Comparison of ENCODE assay signal across 8 cellular contexts in genomic region chr19:18152444-18152816, GRCh38. TPM values are rescaled to one million over a fixed set of nuclear protein-coding genes. Genes with fewer than 3 reads are reported as not detected.
DNase-seq lines count a peak whose midpoint lies in the region; ATAC-seq and TF ChIP-seq lines count a peak whose summit lies in the region.

No MANE protein-coding gene starts in this region.

- H3K36me3 Mint-ChIP-seq in activated naive CD8-positive, alpha-beta T cell treated with anti-CD3 and anti-CD28 coated beads, Interleukin-2, amount 10 ng/mL, durations not matched to agents 7 days and 5 days: peaks cover 2% of the 10 kb centered on the region

- peak overlapping the region; percentile 94 for H3K27ac Mint-ChIP-seq in activated naive CD8-positive, alpha-beta T cell treated with anti-CD3 and anti-CD28 coated beads, Interleukin-2, amount 10 ng/mL, durations not matched to agents 7 days and 5 days

- POLR2A ChIA-PET in activated naive CD8-positive, alpha-beta T cell treated with anti-CD3 and anti-CD28 coated beads, Interleukin-2, amount 10 ng/mL, durations not matched to agents 7 days and 5 days (lab: Charles Lee): interaction anchor here (0.7 to 2.5 kb wide), 11 partner anchors 10 to 262 kb away, joined by 3 to 29 read pairs (median 6); partner anchors contain the start of genes ARRDC2, IL12RB1 and JUND

- DNase-seq in NCI-H1092 (lab: John Stamatoyannopoulos, UW): peak; percentile 97
- peak; percentile 99 for DNase-seq in SKM-1 (lab: John Stamatoyannopoulos, UW; ENCODE audit: unreplicated experiment)
- DNase-seq in activated naive CD8-positive, alpha-beta T cell treated with anti-CD3 and anti-CD28 coated beads, Interleukin-2, amount 10 ng/mL, durations not matched to agents 7 days and 5 days: peak; percentile 98
- peak; percentile 99 for DNase-seq in Right ventricle myocardium superior
- peak; percentile 94 to 99 (median 98) for DNase-seq in ovary
- peak; percentile 98 for DNase-seq in tibial artery

- TF ChIP-seq CTCF in GM12872 (IDR thresholded peaks at IDR 0.05; ENCODE audit: insufficient read depth, low read depth, low read length) (peak; percentile 87), ovary (IDR thresholded peaks at IDR 0.05) (peak; percentile 22 to 76 (median 74)), tibial artery (IDR thresholded peaks at IDR 0.05) (peak; percentile 48 to 65)

- H3K4me1 Mint-ChIP-seq in activated naive CD8-positive, alpha-beta T cell treated with anti-CD3 and anti-CD28 coated beads, Interleukin-2, amount 10 ng/mL, durations not matched to agents 7 days and 5 days: peaks cover 17% of the 10 kb centered on the region

- H3K9me3 ChIP-seq in ovary (no peaks in the 10 kb centered on the region), tibial artery (no peaks in the 10 kb centered on the region)

- ATAC-seq in HG02623 (IDR thresholded peaks at IDR 0.05; ENCODE audit: unreplicated experiment) (peak; percentile 62), Right ventricle myocardium superior (ENCODE audit: poor library complexity) (peak; percentile 79)
- ATAC-seq in activated naive CD8-positive, alpha-beta T cell treated with anti-CD3 and anti-CD28 coated beads, Interleukin-2, amount 10 ng/mL, durations not matched to agents 7 days and 5 days (ENCODE audit: low read depth): peak; percentile 72

- no peaks in the 10 kb centered on the region for H3K27me3 Mint-ChIP-seq in activated naive CD8-positive, alpha-beta T cell treated with anti-CD3 and anti-CD28 coated beads, Interleukin-2, amount 10 ng/mL, durations not matched to agents 7 days and 5 days

- TF ChIP-seq EP300 in ovary (IDR thresholded peaks at IDR 0.05): no peak

- TF ChIP-seq POLR2A in ovary (IDR thresholded peaks at IDR 0.05): peak; percentile 2

- peaks cover 18% of the 10 kb centered on the region for H3K4me1 ChIP-seq in ovary (ENCODE audit: insufficient read depth)
- peaks cover 7 to 43% (median 37%) of the 10 kb centered on the region in 4 donors for H3K4me1 ChIP-seq in tibial artery

- H3K27me3 ChIP-seq in ovary (no peaks in the 10 kb centered on the region), tibial artery (no peaks in the 10 kb centered on the region)

- H3K27ac ChIP-seq in ovary (peak overlapping the region; percentile 73 to 79), tibial artery (peak overlapping the region; percentile 95 to 98)

- peak overlapping the region; percentile 91 for H3K4me3 Mint-ChIP-seq in activated naive CD8-positive, alpha-beta T cell treated with anti-CD3 and anti-CD28 coated beads, Interleukin-2, amount 10 ng/mL, durations not matched to agents 7 days and 5 days

- H3K36me3 ChIP-seq in ovary (no peaks in the 10 kb centered on the region), tibial artery (peaks cover 6 to 32% (median 21%) of the 10 kb centered on the region in 3 donors)

- WGBS in ovary, 3 donors: 0% methylated on average over 21 of the region's 21 CpGs

- H3K4me3 ChIP-seq in ovary (peak overlapping the region; percentile 66), tibial artery (peak overlapping the region; percentile 76 to 98)

- intact Hi-C loops in Right ventricle myocardium superior (cut with DNase I): no loop called here
- intact Hi-C loops in ovary (cut with DNase I): loop anchor here in 2 of 4 donors (5.0 to 10.0 kb wide), 3 partner anchors 35 to 72 kb away; partner anchors contain the start of gene PDE4C (in 1 of the 2)
- intact Hi-C loops in tibial artery (cut with DNase I; ENCODE audit: low total_unique reads): loop anchor here (5.0 kb wide), 1 partner anchor 35 kb away; no protein-coding TSS in a partner anchor

- no peaks in the 10 kb centered on the region for H3K9me3 Mint-ChIP-seq in activated naive CD8-positive, alpha-beta T cell treated with anti-CD3 and anti-CD28 coated beads, Interleukin-2, amount 10 ng/mL, durations not matched to agents 7 days and 5 days

RNA-seq across cellular contexts. Expression of gene PIK3R2, which starts 0.5 kb away (rescaled TPM):
- total RNA-seq in activated naive CD8-positive, alpha-beta T cell treated with anti-CD3 and anti-CD28 coated beads, Interleukin-2, amount 10 ng/mL, durations not matched to agents 7 days and 5 days: 10 to 100 TPM; 11.4 to 12.9 TPM
- total RNA-seq in Right ventricle myocardium superior (20.8 TPM), ovary (10 to 100 TPM; 16.5 to 63.2 (median 48.9) TPM)
- 10 to 100 TPM; 12.8 to 13.6 TPM for polyA plus RNA-seq in ovary

RNA-seq across cellular contexts. Expression of gene IFI30, which starts 21.2 kb away (rescaled TPM):
- 10 to 100 TPM; 78.8 to 80.8 TPM for total RNA-seq in activated naive CD8-positive, alpha-beta T cell treated with anti-CD3 and anti-CD28 coated beads, Interleukin-2, amount 10 ng/mL, durations not matched to agents 7 days and 5 days
- 23.1 TPM for total RNA-seq in Right ventricle myocardium superior
- total RNA-seq in ovary: 10 to 100 TPM; 10.1 to 70.9 (median 16.1) TPM
- 10 to 100 TPM; 21.8 to 34.4 TPM for polyA plus RNA-seq in ovary

RNA-seq across cellular contexts. Expression of gene MPV17L2, which starts 40.6 kb away (rescaled TPM):
- total RNA-seq in activated naive CD8-positive, alpha-beta T cell treated with anti-CD3 and anti-CD28 coated beads, Interleukin-2, amount 10 ng/mL, durations not matched to agents 7 days and 5 days: 1 to 10 TPM; 5.8 to 6.5 TPM
- total RNA-seq in Right ventricle myocardium superior (9.4 TPM), ovary (10 to 100 TPM in 2 of 7 donors, 1 to 10 TPM in 5; 6.9 to 15.2 (median 8.6) TPM)
- 10 to 100 TPM in 1 of 2 donors, 1 to 10 TPM in 1; 3.5 to 12.0 TPM for polyA plus RNA-seq in ovary

RNA-seq across cellular contexts. Expression of gene RAB3A, which starts 51.4 kb away (rescaled TPM):
- total RNA-seq in activated naive CD8-positive, alpha-beta T cell treated with anti-CD3 and anti-CD28 coated beads, Interleukin-2, amount 10 ng/mL, durations not matched to agents 7 days and 5 days: 1 to 10 TPM; 3.0 to 6.1 TPM
- total RNA-seq in Right ventricle myocardium superior: 26.7 TPM
- total RNA-seq in ovary: 10 to 100 TPM in 2 of 7 donors, 1 to 10 TPM in 5; 1.9 to 32.9 (median 9.0) TPM
- polyA plus RNA-seq in ovary: 1 to 10 TPM; 5.5 to 7.9 TPM

RNA-seq across cellular contexts. Expression of gene MAST3, which starts 54.9 kb away (rescaled TPM):
- total RNA-seq in activated naive CD8-positive, alpha-beta T cell treated with anti-CD3 and anti-CD28 coated beads, Interleukin-2, amount 10 ng/mL, durations not matched to agents 7 days and 5 days: 10 to 100 TPM; 36.7 to 38.3 TPM
- total RNA-seq in Right ventricle myocardium superior (4.9 TPM), ovary (10 to 100 TPM in 3 of 7 donors, 1 to 10 TPM in 4; 7.8 to 12.2 (median 9.9) TPM)
- 1 to 10 TPM; 2.4 to 5.7 TPM for polyA plus RNA-seq in ovary

Comparison
In these comparisons a context has a peak if more than half of its experiments do, and no peak if none do; other contexts are left out.
1. Peak in every context shown above with its lines: DNase-seq, ATAC-seq, H3K4me3 ChIP-seq and H3K27ac ChIP-seq.